Comparison of ENCODE assay signal across 7 cellular contexts in genomic region chr16:30977502-30977901, GRCh38. TPM values are rescaled to one million over a fixed set of nuclear protein-coding genes. Genes with fewer than 3 reads are reported as not detected.
DNase-seq lines count a peak whose midpoint lies in the region; ATAC-seq and TF ChIP-seq lines count a peak whose summit lies in the region.
"Had no signal": no experiment of that assay in that cellular context is flagged by ENCODE, and none has a peak within 500 bp of the region (broad histone marks: within the 10 kb centered on the region; RNA-seq: fewer than 3 reads in every experiment).

No MANE protein-coding gene starts in this region.

- H3K36me3 Mint-ChIP-seq in neural crest cell (ENCODE audit: low read depth) = peaks cover 16% of the 10 kb centered on the region

- no peak overlapping the region for H3K27ac Mint-ChIP-seq in neural crest cell (ENCODE audit: unreplicated experiment)
- H3K27ac Mint-ChIP-seq: natural killer cell treated with Interleukin-12 subunit alpha and Interleukin-12 subunit beta and Interleukin-15 and Interleukin-18, amount 100 ng/mL, for 72 hours had no signal

- no peaks in the 10 kb centered on the region for H3K9me3 Mint-ChIP-seq in neural crest cell
- H3K9me3 Mint-ChIP-seq: natural killer cell treated with Interleukin-12 subunit alpha and Interleukin-12 subunit beta and Interleukin-15 and Interleukin-18, amount 100 ng/mL, for 72 hours had no signal

- peak; percentile 4 for DNase-seq in NCI-H1694 treated with DMSO at 0.1 percent for 48 hours (lab: John Stamatoyannopoulos, UW)
- no peak for DNase-seq in NCI-H1694 (lab: John Stamatoyannopoulos, UW)
- no peak for DNase-seq in neural crest cell (ENCODE audit: low read depth, low spot score)
- no peak for DNase-seq in COLO829 (ENCODE audit: low spot score)

- H3K27me3 Mint-ChIP-seq in neural crest cell (ENCODE audit: low read depth) = no peaks in the 10 kb centered on the region
- H3K27me3 Mint-ChIP-seq: natural killer cell treated with Interleukin-12 subunit alpha and Interleukin-12 subunit beta and Interleukin-15 and Interleukin-18, amount 100 ng/mL, for 72 hours had no signal

- ATAC-seq in HG03175 (IDR thresholded peaks at IDR 0.05; ENCODE audit: unreplicated experiment) = no peak

- H3K4me1 Mint-ChIP-seq in neural crest cell = no peaks in the 10 kb centered on the region

- peak; percentile 40 for TF ChIP-seq CTCF in WI38 (IDR thresholded peaks at IDR 0.05; ENCODE audit: low read depth, low read length)
- peak; percentile 45 for TF ChIP-seq CTCF in neural crest cell (conservative IDR thresholded peaks at IDR 0.05)

- H3K4me3 ChIP-seq in WI38 (ENCODE audit: low read depth, low read length) = no peak overlapping the region

- H3K4me3 Mint-ChIP-seq in neural crest cell = no peak overlapping the region
- H3K4me3 Mint-ChIP-seq: natural killer cell treated with Interleukin-12 subunit alpha and Interleukin-12 subunit beta and Interleukin-15 and Interleukin-18, amount 100 ng/mL, for 72 hours had no signal

RNA-seq across cellular contexts. Expression of gene HSD3B7, which starts 7.5 kb away (rescaled TPM):
- total RNA-seq in neural crest cell = 1.9 and 2.3 TPM in 2 replicates

RNA-seq across cellular contexts. Expression of gene SETD1A, which starts 19.9 kb away (rescaled TPM):
- total RNA-seq in neural crest cell = 33.4 and 35.2 TPM in 2 replicates

RNA-seq across cellular contexts. Expression of gene ORAI3, which starts 28.6 kb away (rescaled TPM):
- 7.7 and 8.0 TPM in 2 replicates for total RNA-seq in neural crest cell

RNA-seq across cellular contexts. Expression of gene STX1B, which starts 32.9 kb away (rescaled TPM):
- total RNA-seq in neural crest cell = 12.1 and 14.1 TPM in 2 replicates

RNA-seq across cellular contexts. Expression of gene FBXL19, which starts 54.1 kb away (rescaled TPM):
- total RNA-seq in neural crest cell = 78.1 and 84.7 TPM in 2 replicates
